Comparison of ENCODE assay signal across 1 cellular context in the genomic region with DNA sequence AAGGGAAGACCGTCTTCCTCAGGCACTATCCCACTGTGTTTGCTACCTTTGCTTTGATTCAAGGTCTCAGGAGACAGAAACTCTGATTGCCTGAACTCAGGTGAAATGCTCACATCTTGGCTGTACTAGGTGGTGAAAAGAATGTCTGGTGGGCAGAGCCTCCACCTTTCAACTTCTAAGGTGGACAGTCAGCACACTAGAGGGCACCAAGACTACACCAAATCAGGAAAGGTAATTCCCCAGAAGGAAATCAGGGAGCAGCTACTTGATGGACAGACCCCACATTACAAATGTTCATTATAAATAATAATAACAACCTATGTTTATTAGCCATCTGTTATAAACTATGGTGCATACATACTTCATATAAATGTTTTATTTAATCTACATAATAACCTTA.
TF ChIP-seq lines count a peak whose summit lies in the region.

No MANE protein-coding gene starts in this region.

TF ChIP-seq in A549, 52 proteins besides CTCF, POLR2A, EP300 and RAD21:
- no peak for TF ChIP-seq NFE2L2 (conservative IDR thresholded peaks at IDR 0.05; ENCODE audit: low read length)
- TF ChIP-seq BHLHE40 (IDR thresholded peaks at IDR 0.05; ENCODE audit: low read depth, low read length), result no peak
- TF ChIP-seq ZFP36 (IDR thresholded peaks at IDR 0.05; ENCODE audit: borderline replicate concordance, partially characterized antibody), result no peak
- TF ChIP-seq TP53 (CRISPR knock-in tag; IDR thresholded peaks at IDR 0.05), result no peak
- TF ChIP-seq RFX5 (IDR thresholded peaks at IDR 0.05), result no peak
- TF ChIP-seq HOXA7 (CRISPR knock-in tag; IDR thresholded peaks at IDR 0.05), result no peak
- TF ChIP-seq, protein P1, sequence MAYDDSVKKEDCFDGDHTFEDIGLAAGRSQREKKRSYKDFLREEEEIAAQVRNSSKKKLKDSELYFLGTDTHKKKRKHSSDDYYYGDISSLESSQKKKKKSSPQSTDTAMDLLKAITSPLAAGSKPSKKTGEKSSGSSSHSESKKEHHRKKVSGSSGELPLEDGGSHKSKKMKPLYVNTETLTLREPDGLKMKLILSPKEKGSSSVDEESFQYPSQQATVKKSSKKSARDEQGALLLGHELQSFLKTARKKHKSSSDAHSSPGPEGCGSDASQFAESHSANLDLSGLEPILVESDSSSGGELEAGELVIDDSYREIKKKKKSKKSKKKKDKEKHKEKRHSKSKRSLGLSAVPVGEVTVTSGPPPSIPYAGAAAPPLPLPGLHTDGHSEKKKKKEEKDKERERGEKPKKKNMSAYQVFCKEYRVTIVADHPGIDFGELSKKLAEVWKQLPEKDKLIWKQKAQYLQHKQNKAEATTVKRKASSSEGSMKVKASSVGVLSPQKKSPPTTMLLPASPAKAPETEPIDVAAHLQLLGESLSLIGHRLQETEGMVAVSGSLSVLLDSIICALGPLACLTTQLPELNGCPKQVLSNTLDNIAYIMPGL (CRISPR knock-in tag; IDR thresholded peaks at IDR 0.05; ENCODE audit: borderline replicate concordance), result no peak
- TF ChIP-seq HEYL (CRISPR knock-in tag; IDR thresholded peaks at IDR 0.05), result no peak
- no peak for TF ChIP-seq JUN (IDR thresholded peaks at IDR 0.05)
- TF ChIP-seq, protein P2, sequence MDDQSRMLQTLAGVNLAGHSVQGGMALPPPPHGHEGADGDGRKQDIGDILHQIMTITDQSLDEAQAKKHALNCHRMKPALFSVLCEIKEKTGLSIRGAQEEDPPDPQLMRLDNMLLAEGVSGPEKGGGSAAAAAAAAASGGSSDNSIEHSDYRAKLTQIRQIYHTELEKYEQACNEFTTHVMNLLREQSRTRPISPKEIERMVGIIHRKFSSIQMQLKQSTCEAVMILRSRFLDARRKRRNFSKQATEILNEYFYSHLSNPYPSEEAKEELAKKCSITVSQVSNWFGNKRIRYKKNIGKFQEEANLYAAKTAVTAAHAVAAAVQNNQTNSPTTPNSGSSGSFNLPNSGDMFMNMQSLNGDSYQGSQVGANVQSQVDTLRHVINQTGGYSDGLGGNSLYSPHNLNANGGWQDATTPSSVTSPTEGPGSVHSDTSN (IDR thresholded peaks at IDR 0.05), result no peak
- TF ChIP-seq TFCP2L1 (CRISPR knock-in tag; IDR thresholded peaks at IDR 0.05), result no peak
- no peak for TF ChIP-seq HOXB13 (CRISPR knock-in tag; IDR thresholded peaks at IDR 0.05; ENCODE audit: low read depth)
- TF ChIP-seq NPAS2 (CRISPR knock-in tag; IDR thresholded peaks at IDR 0.05; ENCODE audit: borderline replicate concordance), result no peak
- no peak for TF ChIP-seq RARB (CRISPR knock-in tag; IDR thresholded peaks at IDR 0.05)
- TF ChIP-seq EHF (CRISPR knock-in tag; IDR thresholded peaks at IDR 0.05), result no peak
- no peak for TF ChIP-seq GATA3 (IDR thresholded peaks at IDR 0.05; ENCODE audit: borderline replicate concordance)
- TF ChIP-seq, protein P3, sequence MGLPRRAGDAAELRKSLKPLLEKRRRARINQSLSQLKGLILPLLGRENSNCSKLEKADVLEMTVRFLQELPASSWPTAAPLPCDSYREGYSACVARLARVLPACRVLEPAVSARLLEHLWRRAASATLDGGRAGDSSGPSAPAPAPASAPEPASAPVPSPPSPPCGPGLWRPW (IDR thresholded peaks at IDR 0.05), result no peak
- TF ChIP-seq RCOR1 (IDR thresholded peaks at IDR 0.05; ENCODE audit: low read depth, low read length), result no peak
- no peak for TF ChIP-seq CHD4 (IDR thresholded peaks at IDR 0.05; ENCODE audit: borderline replicate concordance)
